8 cellular contexts compared by ENCODE assay signal in the genomic region with DNA sequence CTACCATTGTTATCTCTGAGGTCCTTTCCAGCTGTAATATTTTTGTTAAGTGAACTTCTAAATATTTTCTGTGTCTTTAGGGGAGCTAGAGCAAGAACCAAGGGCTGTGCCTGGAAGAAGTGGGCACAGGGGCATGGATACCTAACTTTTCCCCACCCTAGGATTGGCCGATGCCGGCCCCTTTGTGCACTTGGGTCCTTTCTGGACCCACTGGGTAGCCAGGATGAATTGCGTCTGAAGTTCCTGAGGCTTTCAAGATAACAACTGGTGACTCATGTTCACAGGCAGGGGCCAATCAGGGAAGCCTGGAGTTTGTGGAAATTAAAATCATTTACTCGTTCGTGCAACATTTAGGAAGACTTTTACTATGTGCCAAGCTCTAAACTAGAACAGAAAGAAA. TPM values are rescaled to one million over a fixed set of nuclear protein-coding genes. Genes with fewer than 3 reads are reported as not detected.
DNase-seq lines count a peak whose midpoint lies in the region; ATAC-seq lines count a peak whose summit lies in the region.

No MANE protein-coding gene starts in this region.

- no peak for DNase-seq in stimulated activated naive CD8-positive, alpha-beta T cell treated with anti-CD3 and anti-CD28 coated beads, Interleukin-15, Interleukin-2, amounts not matched to agents 100 U/mL and 50 U/mL, for 24 hours
- DNase-seq in activated naive CD8-positive, alpha-beta T cell treated with anti-CD3 and anti-CD28 coated beads, Interleukin-2, amount 50 U/mL, for 24 hours, result no peak
- DNase-seq in memory B cell (ENCODE audit: low spot score in 2 of 2), result no peak
- DNase-seq in left colon, result no peak
- no peak for DNase-seq in D341Med (ENCODE audit: low spot score)

- H3K27me3 Mint-ChIP-seq in stimulated activated naive CD8-positive, alpha-beta T cell treated with anti-CD3 and anti-CD28 coated beads, Interleukin-15, Interleukin-2, amounts not matched to agents 100 ng/mL and 50 ng/mL, for 24 hours, result no peaks in the 10 kb centered on the region
- H3K27me3 Mint-ChIP-seq in activated naive CD8-positive, alpha-beta T cell treated with anti-CD3 and anti-CD28 coated beads, Interleukin-2, amount 50 U/mL, for 24 hours, result no peaks in the 10 kb centered on the region
- no peaks in the 10 kb centered on the region for H3K27me3 Mint-ChIP-seq in memory B cell

- H3K4me1 Mint-ChIP-seq in stimulated activated naive CD8-positive, alpha-beta T cell treated with anti-CD3 and anti-CD28 coated beads, Interleukin-15, Interleukin-2, amounts not matched to agents 100 ng/mL and 50 ng/mL, for 24 hours (ENCODE audit: low read depth), result peaks cover 16% of the 10 kb centered on the region
- H3K4me1 Mint-ChIP-seq in activated naive CD8-positive, alpha-beta T cell treated with anti-CD3 and anti-CD28 coated beads, Interleukin-2, amount 50 U/mL, for 24 hours, result peaks cover 19% of the 10 kb centered on the region
- peaks cover 22% of the 10 kb centered on the region for H3K4me1 Mint-ChIP-seq in memory B cell

- ATAC-seq in stimulated activated naive CD8-positive, alpha-beta T cell treated with anti-CD3 and anti-CD28 coated beads, Interleukin-15, Interleukin-2, amounts not matched to agents 100 U/mL and 50 U/mL, for 24 hours, result no peak
- ATAC-seq in activated naive CD8-positive, alpha-beta T cell treated with anti-CD3 and anti-CD28 coated beads, Interleukin-2, amount 50 U/mL, for 24 hours, result no peak
- no peak for ATAC-seq in memory B cell (ENCODE audit: low read depth)
- no peak for ATAC-seq in left colon
- ATAC-seq in HG02623 (IDR thresholded peaks at IDR 0.05; ENCODE audit: unreplicated experiment), result no peak
- ATAC-seq in GM19395 (IDR thresholded peaks at IDR 0.05; ENCODE audit: unreplicated experiment), result no peak

- intact Hi-C loops in left colon (cut with DNase I, micrococcal nuclease), result no loop called here

- H3K27ac Mint-ChIP-seq in stimulated activated naive CD8-positive, alpha-beta T cell treated with anti-CD3 and anti-CD28 coated beads, Interleukin-15, Interleukin-2, amounts not matched to agents 100 ng/mL and 50 ng/mL, for 24 hours, result peak overlapping the region; percentile 70
- no peak overlapping the region for H3K27ac Mint-ChIP-seq in activated naive CD8-positive, alpha-beta T cell treated with anti-CD3 and anti-CD28 coated beads, Interleukin-2, amount 50 U/mL, for 24 hours
- no peak overlapping the region for H3K27ac Mint-ChIP-seq in memory B cell

- H3K9me3 Mint-ChIP-seq in stimulated activated naive CD8-positive, alpha-beta T cell treated with anti-CD3 and anti-CD28 coated beads, Interleukin-15, Interleukin-2, amounts not matched to agents 100 ng/mL and 50 ng/mL, for 24 hours, result no peaks in the 10 kb centered on the region
- no peaks in the 10 kb centered on the region for H3K9me3 Mint-ChIP-seq in activated naive CD8-positive, alpha-beta T cell treated with anti-CD3 and anti-CD28 coated beads, Interleukin-2, amount 50 U/mL, for 24 hours
- no peaks in the 10 kb centered on the region for H3K9me3 Mint-ChIP-seq in memory B cell

- peaks cover 8% of the 10 kb centered on the region for H3K36me3 Mint-ChIP-seq in stimulated activated naive CD8-positive, alpha-beta T cell treated with anti-CD3 and anti-CD28 coated beads, Interleukin-15, Interleukin-2, amounts not matched to agents 100 ng/mL and 50 ng/mL, for 24 hours (ENCODE audit: low read depth)
- peaks cover 3% of the 10 kb centered on the region for H3K36me3 Mint-ChIP-seq in activated naive CD8-positive, alpha-beta T cell treated with anti-CD3 and anti-CD28 coated beads, Interleukin-2, amount 50 U/mL, for 24 hours (ENCODE audit: low read depth)
- peaks cover 5% of the 10 kb centered on the region for H3K36me3 Mint-ChIP-seq in memory B cell

- H3K4me3 Mint-ChIP-seq in stimulated activated naive CD8-positive, alpha-beta T cell treated with anti-CD3 and anti-CD28 coated beads, Interleukin-15, Interleukin-2, amounts not matched to agents 100 ng/mL and 50 ng/mL, for 24 hours, result peak overlapping the region; percentile 92
- peak overlapping the region; percentile 91 for H3K4me3 Mint-ChIP-seq in activated naive CD8-positive, alpha-beta T cell treated with anti-CD3 and anti-CD28 coated beads, Interleukin-2, amount 50 U/mL, for 24 hours
- H3K4me3 Mint-ChIP-seq in memory B cell, result peak overlapping the region; percentile 97

RNA-seq across cellular contexts. Expression of gene DPCD, which starts 0.8 kb away (rescaled TPM):
- total RNA-seq in left colon, result 10 to 100 TPM in 1 of 2 donors, 1 to 10 TPM in 1; 7.3 to 12.9 TPM

RNA-seq across cellular contexts. Expression of gene POLL, which starts 0.8 kb away (rescaled TPM):
- 10 to 100 TPM; 27.1 to 28.6 TPM for total RNA-seq in left colon
